In the genomic region with DNA sequence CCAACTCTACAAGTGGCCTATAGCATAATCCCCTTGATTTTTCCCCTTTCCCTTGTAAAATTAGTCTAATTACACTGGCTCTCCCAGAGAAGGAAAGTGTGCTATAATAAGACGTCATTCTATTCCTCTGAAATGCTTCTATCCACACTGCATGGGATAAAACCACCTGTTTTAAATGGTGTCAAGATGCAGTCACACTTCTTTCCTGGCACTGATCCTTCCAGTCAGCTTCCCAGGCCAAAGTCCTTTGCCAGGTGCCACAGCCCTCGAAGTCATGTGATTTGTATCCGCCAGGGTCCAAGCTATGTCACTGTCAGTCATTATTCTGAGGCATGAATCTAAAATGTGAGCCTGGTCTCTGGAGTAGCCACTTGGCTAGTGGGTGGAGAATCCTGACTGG, we compare ENCODE assay signal across 1 cellular context.
TF ChIP-seq lines count a peak whose summit lies in the region.

No MANE protein-coding gene starts in this region.

TF ChIP-seq in HepG2, 621 proteins besides CTCF, POLR2A, EP300 and RAD21 (continued from another document):
- TF ChIP-seq STAT6 (CRISPR knock-in tag; IDR thresholded peaks at IDR 0.05; ENCODE audit: borderline replicate concordance) (no peak), HNF4A (CRISPR knock-in tag; IDR thresholded peaks at IDR 0.05) (no peak), KAT8 (CRISPR knock-in tag; IDR thresholded peaks at IDR 0.05) (no peak), AKAP8 (CRISPR knock-in tag; IDR thresholded peaks at IDR 0.05) (no peak)
